ENCODE assay signal across 6 cellular contexts in genomic region chr4:143692241-143692640, GRCh38. TPM values are rescaled to one million over a fixed set of nuclear protein-coding genes. Genes with fewer than 3 reads are reported as not detected.
"Had no signal": no experiment of that assay in that cellular context is flagged by ENCODE, and none has a peak within 500 bp of the region (broad histone marks: within the 10 kb centered on the region; RNA-seq: fewer than 3 reads in every experiment).

No MANE protein-coding gene starts in this region.

- ATAC-seq: GM23338, K562 had no signal

- DNase-seq: H9, HCEC 1CT, IMR-90 had no signal

- H2AFZ ChIP-seq: GM23338 had no signal

- H3K4me3 ChIP-seq: GM23338, K562 had no signal

- H3K4me2 ChIP-seq: GM23338 had no signal

RNA-seq across cellular contexts. Expression of gene FREM3, which starts 8.2 kb away (rescaled TPM):
- total RNA-seq: H9, HT-29, IMR-90, K562 had no signal
- polyA plus RNA-seq: IMR-90, K562 had no signal
